In genomic region chr15:74664028-74664616, GRCh38 we compare ENCODE assay signal across 1 cellular context.
A peak's percentile ranks its signal among the peaks of the same experiment; 100 is the strongest.
TF ChIP-seq lines count a peak whose summit lies in the region.

No MANE protein-coding gene starts in this region.

TF ChIP-seq in HepG2, 621 proteins besides CTCF, POLR2A, EP300 and RAD21 (continued from another document):
- peak; percentile 25; the same call in 1 of the 2 replicates for TF ChIP-seq PAXIP1 (CRISPR knock-in tag; conservative IDR thresholded peaks at IDR 0.05)
- TF ChIP-seq ZBTB43 (CRISPR knock-in tag; conservative IDR thresholded peaks at IDR 0.05): peak; percentile 53; the same call in 1 of the 2 replicates
- TF ChIP-seq ZNF577 (CRISPR knock-in tag; IDR thresholded peaks at IDR 0.05; ENCODE audit: borderline replicate concordance, low read depth): no peak
- TF ChIP-seq SALL1 (CRISPR knock-in tag; IDR thresholded peaks at IDR 0.05): peak; percentile 35
- no peak for TF ChIP-seq NR2C2 (CRISPR knock-in tag; IDR thresholded peaks at IDR 0.05; ENCODE audit: borderline replicate concordance)
- no peak for TF ChIP-seq THAP11 (CRISPR knock-in tag; IDR thresholded peaks at IDR 0.05)
- TF ChIP-seq PRDM4 (CRISPR knock-in tag; IDR thresholded peaks at IDR 0.05; ENCODE audit: borderline replicate concordance): no peak
- peak; percentile 9; the same call in 1 of the 2 replicates for TF ChIP-seq HNF4G (IDR thresholded peaks at IDR 0.05; ENCODE audit: borderline replicate concordance, low read depth, low read length)
- no peak for TF ChIP-seq HNF4G (CRISPR knock-in tag; IDR thresholded peaks at IDR 0.05; ENCODE audit: borderline replicate concordance, low read depth)
- no peak for TF ChIP-seq GFI1 (CRISPR knock-in tag; IDR thresholded peaks at IDR 0.05; ENCODE audit: borderline replicate concordance)
- 0 out of 2 replicates have a peak, but pooled peaks have one; percentile 35 for TF ChIP-seq HNF4A (CRISPR knock-in tag; IDR thresholded peaks at IDR 0.05)
- no peak for TF ChIP-seq YY1 (IDR thresholded peaks at IDR 0.05; ENCODE audit: insufficient read depth, insufficient replicate concordance, low read depth, low read length)
- no peak for TF ChIP-seq PREB (CRISPR knock-in tag; IDR thresholded peaks at IDR 0.05)
- no peak for TF ChIP-seq ZBTB7A (CRISPR knock-in tag; IDR thresholded peaks at IDR 0.05)
- TF ChIP-seq ZNF292 (CRISPR knock-in tag; IDR thresholded peaks at IDR 0.05; ENCODE audit: borderline replicate concordance, low read depth): peak; percentile 55; the same call in 1 of the 2 replicates
- TF ChIP-seq RXRB (CRISPR knock-in tag; IDR thresholded peaks at IDR 0.05; ENCODE audit: borderline replicate concordance): no peak
- TF ChIP-seq HNRNPL (IDR thresholded peaks at IDR 0.05; ENCODE audit: low read depth, low read length): 0 out of 2 replicates have a peak, but pooled peaks have one; percentile 57
- TF ChIP-seq CBX5 (CRISPR knock-in tag; IDR thresholded peaks at IDR 0.05; ENCODE audit: borderline replicate concordance): no peak
- TF ChIP-seq ZBTB42 (CRISPR knock-in tag; IDR thresholded peaks at IDR 0.05): no peak
- no peak for TF ChIP-seq TOPORS (CRISPR knock-in tag; IDR thresholded peaks at IDR 0.05)
- TF ChIP-seq CEBPB (IDR thresholded peaks at IDR 0.05; ENCODE audit: borderline replicate concordance, low read depth, low read length): peak; percentile 46; the same call in 1 of the 2 replicates
- TF ChIP-seq PCBP1 (IDR thresholded peaks at IDR 0.05; ENCODE audit: borderline replicate concordance, low read depth, low read length): no peak
- TF ChIP-seq CEBPG (CRISPR knock-in tag; IDR thresholded peaks at IDR 0.05): peak; percentile 40; the same call in 1 of the 2 replicates
- no peak for TF ChIP-seq ZSCAN20 (CRISPR knock-in tag; IDR thresholded peaks at IDR 0.05; ENCODE audit: borderline replicate concordance)
- TF ChIP-seq TARDBP (CRISPR knock-in tag; IDR thresholded peaks at IDR 0.05): no peak
- no peak for TF ChIP-seq SOX13 (IDR thresholded peaks at IDR 0.05)
- peak in 1 of 2 experiments; percentile 38; a peak in 2 of 4 replicates for TF ChIP-seq SOX13 (CRISPR knock-in tag; conservative IDR thresholded peaks at IDR 0.05 in 1 of 2, IDR thresholded peaks at IDR 0.05 in 1 of 2)
- TF ChIP-seq ZNF646 (CRISPR knock-in tag; IDR thresholded peaks at IDR 0.05): peak; percentile 86; the same call in 1 of the 2 replicates
